Comparison of ENCODE assay signal across 8 cellular contexts in the genomic region with DNA sequence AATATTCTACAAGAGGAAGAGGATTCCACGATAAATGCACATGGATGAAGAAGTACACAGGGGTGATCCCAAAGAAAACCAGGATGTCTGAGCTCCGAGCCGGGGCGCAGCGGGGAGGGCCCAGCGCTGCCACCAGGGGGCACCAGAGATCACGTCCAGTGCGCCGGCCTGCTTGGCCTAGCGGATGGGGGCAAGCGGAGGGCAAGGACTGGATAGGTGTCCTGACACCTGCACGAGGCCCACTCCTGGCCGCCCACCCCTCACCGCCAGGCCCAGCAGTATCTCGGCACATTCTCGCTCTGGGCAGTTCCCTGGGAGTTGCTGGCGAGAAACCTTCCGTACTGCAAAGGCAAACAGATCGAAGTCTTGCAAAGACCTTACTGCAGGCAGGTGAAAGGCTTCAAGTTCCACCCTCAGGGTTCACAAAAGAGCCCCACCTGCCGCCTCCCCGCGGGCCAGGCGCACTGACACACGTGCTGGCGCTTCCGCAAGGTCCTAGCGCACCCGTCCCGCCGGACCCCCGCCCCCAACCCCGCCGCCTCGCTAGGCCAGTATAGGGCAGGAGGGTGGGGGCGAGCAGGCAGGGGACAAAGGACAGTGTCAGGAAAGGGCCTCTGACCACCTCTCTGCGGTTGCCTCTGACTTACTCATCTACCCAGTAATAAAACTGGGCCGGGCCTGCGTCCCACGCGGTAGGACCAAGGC. TPM values are rescaled to one million over a fixed set of nuclear protein-coding genes. Genes with fewer than 3 reads are reported as not detected.
DNase-seq lines count a peak whose midpoint lies in the region; ATAC-seq and TF ChIP-seq lines count a peak whose summit lies in the region.

No MANE protein-coding gene starts in this region.

- H3K27ac Mint-ChIP-seq in T-helper 2 cell treated with Interferon-gamma antibody and Interleukin-4, amounts not matched to agents 5 μg/mL and 100 μg/mL, for 36 hours, result no peak overlapping the region

- in situ Hi-C loops in astrocyte of the spinal cord (cut with HindIII; ENCODE audit: low sequenced_read_pairs), result loop anchor here (25.0 kb wide), 1 partner anchor 133 kb away; a partner anchor contains a TSS

- TF ChIP-seq CTCF in astrocyte of the spinal cord (IDR thresholded peaks at IDR 0.05; ENCODE audit: low read depth, low read length) (peak; percentile 99), spleen (IDR thresholded peaks at IDR 0.05 in 8 of 11, conservative IDR thresholded peaks at IDR 0.05 in 3 of 11) (peak; percentile 85 to 100 (median 98))

- DNase-seq in DMS53 treated with DMSO at 0.1 percent for 48 hours (lab: John Stamatoyannopoulos, UW; ENCODE audit: unreplicated experiment), result peak; percentile 46
- peak; percentile 56 for DNase-seq in T-helper 2 cell treated with Interferon-gamma antibody and Interleukin-4, amounts not matched to agents 5 μg/mL and 100 μg/mL, for 36 hours (ENCODE audit: low spot score)
- peak; percentile 35 for DNase-seq in astrocyte of the spinal cord (ENCODE audit: low read depth, low spot score)
- DNase-seq in iPS DF 19.7 (ENCODE audit: low read depth, low spot score), result peak; percentile 57
- peak; percentile 94 for DNase-seq in spleen

- peak; percentile 89 for TF ChIP-seq RAD21 in Ishikawa (IDR thresholded peaks at IDR 0.05; ENCODE audit: low read depth)

- intact Hi-C loops in spleen (cut with DNase I; ENCODE audit: low total_unique reads), result loop anchor here (2.0 to 5.0 kb wide), 3 partner anchors 59 to 232 kb away; no protein-coding TSS in a partner anchor

- peaks cover 8% of the 10 kb centered on the region for H3K4me1 Mint-ChIP-seq in T-helper 2 cell treated with Interferon-gamma antibody and Interleukin-4, amounts not matched to agents 5 μg/mL and 100 μg/mL, for 36 hours (ENCODE audit: low read depth)

- TF ChIP-seq POLR2A in spleen (IDR thresholded peaks at IDR 0.05), result no peak

- peaks cover 52% of the 10 kb centered on the region for H3K27me3 Mint-ChIP-seq in T-helper 2 cell treated with Interferon-gamma antibody and Interleukin-4, amounts not matched to agents 5 μg/mL and 100 μg/mL, for 36 hours (ENCODE audit: low read depth)

- peaks cover 10 to 89% (median 45%) of the 10 kb centered on the region in 6 donors for H3K4me1 ChIP-seq in spleen

- no peak overlapping the region for H3K27ac ChIP-seq in spleen

- no peak for TF ChIP-seq EP300 in Ishikawa (IDR thresholded peaks at IDR 0.05; ENCODE audit: borderline replicate concordance)

- 30 to 55% (median 37%) methylated on average over 29 to 40 of the region's 40 CpGs for WGBS in spleen, 5 donors

- H3K36me3 ChIP-seq in spleen, result no peaks in the 10 kb centered on the region

- H3K27me3 ChIP-seq in spleen (replicated peaks in 1 of 7), result peaks cover 0 to 80% (median 50%) of the 10 kb centered on the region in 7 donors

- H3K9me3 ChIP-seq in spleen, result no peaks in the 10 kb centered on the region

- ATAC-seq in HG02852 (IDR thresholded peaks at IDR 0.05; ENCODE audit: unreplicated experiment), result no peak
- ATAC-seq in HG03521 (IDR thresholded peaks at IDR 0.05; ENCODE audit: unreplicated experiment), result no peak

- H3K9me3 Mint-ChIP-seq in T-helper 2 cell treated with Interferon-gamma antibody and Interleukin-4, amounts not matched to agents 5 μg/mL and 100 μg/mL, for 36 hours, result no peaks in the 10 kb centered on the region

- H3K4me3 ChIP-seq in astrocyte of the spinal cord (ENCODE audit: low read depth, low read length), result no peak overlapping the region
- H3K4me3 ChIP-seq in spleen, result no peak overlapping the region

- peaks cover 7% of the 10 kb centered on the region for H3K36me3 Mint-ChIP-seq in T-helper 2 cell treated with Interferon-gamma antibody and Interleukin-4, amounts not matched to agents 5 μg/mL and 100 μg/mL, for 36 hours (ENCODE audit: low read depth)

- H3K4me3 Mint-ChIP-seq in T-helper 2 cell treated with Interferon-gamma antibody and Interleukin-4, amounts not matched to agents 5 μg/mL and 100 μg/mL, for 36 hours, result no peak overlapping the region

TF ChIP-seq in Ishikawa, 13 proteins besides CTCF, POLR2A, EP300 and RAD21:
- TF ChIP-seq, protein P1, sequence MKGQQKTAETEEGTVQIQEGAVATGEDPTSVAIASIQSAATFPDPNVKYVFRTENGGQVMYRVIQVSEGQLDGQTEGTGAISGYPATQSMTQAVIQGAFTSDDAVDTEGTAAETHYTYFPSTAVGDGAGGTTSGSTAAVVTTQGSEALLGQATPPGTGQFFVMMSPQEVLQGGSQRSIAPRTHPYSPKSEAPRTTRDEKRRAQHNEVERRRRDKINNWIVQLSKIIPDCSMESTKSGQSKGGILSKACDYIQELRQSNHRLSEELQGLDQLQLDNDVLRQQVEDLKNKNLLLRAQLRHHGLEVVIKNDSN (IDR thresholded peaks at IDR 0.05), result no peak
- no peak for TF ChIP-seq YY1 (IDR thresholded peaks at IDR 0.05; ENCODE audit: low read depth)
- no peak for TF ChIP-seq CREB1 (IDR thresholded peaks at IDR 0.05; ENCODE audit: low read depth)
- TF ChIP-seq, protein P2, sequence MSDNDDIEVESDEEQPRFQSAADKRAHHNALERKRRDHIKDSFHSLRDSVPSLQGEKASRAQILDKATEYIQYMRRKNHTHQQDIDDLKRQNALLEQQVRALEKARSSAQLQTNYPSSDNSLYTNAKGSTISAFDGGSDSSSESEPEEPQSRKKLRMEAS (IDR thresholded peaks at IDR 0.05), result 0 out of 2 replicates have a peak, but pooled peaks have one; percentile 33

RNA-seq across cellular contexts. Expression of a gene that starts 3.3 kb away (rescaled TPM):
- total RNA-seq in spleen, result not detected
- not detected for polyA plus RNA-seq in spleen

RNA-seq across cellular contexts. Expression of a gene that starts 28.1 kb away (rescaled TPM):
- 100 to 1,000 TPM; 175 to 247 (median 189) TPM for total RNA-seq in spleen
- polyA plus RNA-seq in spleen, result 100 to 1,000 TPM in 2 of 3 donors, 10 to 100 TPM in 1; 63.8 to 190 (median 168) TPM

RNA-seq across cellular contexts. Expression of a gene that starts 40.7 kb away (rescaled TPM):
- 1 to 10 TPM; 1.5 to 5.4 (median 2.0) TPM for total RNA-seq in spleen
- polyA plus RNA-seq in spleen, result under 1 TPM; 0.24 to 0.46 (median 0.38) TPM

RNA-seq across cellular contexts. Expression of a gene that starts 43.9 kb away (rescaled TPM):
- 10 to 100 TPM; 16.8 to 29.6 (median 22.9) TPM for total RNA-seq in spleen
- 10 to 100 TPM in 1 of 3 donors, 1 to 10 TPM in 2; 7.4 to 10.9 (median 9.8) TPM for polyA plus RNA-seq in spleen

Comparison
In these comparisons a context has a peak if more than half of its experiments do, and no peak if none do; other contexts are left out.
1. DNase-seq: peak in every context shown above with its lines; median percentile 94 in spleen; 57 in iPS DF 19.7; 56 in T-helper 2 cell treated with Interferon-gamma antibody and Interleukin-4, amounts not matched to agents 5 μg/mL and 100 μg/mL, for 36 hours; 46 in DMS53 treated with DMSO at 0.1 percent for 48 hours; 35 in astrocyte of the spinal cord.